In the genomic region with DNA sequence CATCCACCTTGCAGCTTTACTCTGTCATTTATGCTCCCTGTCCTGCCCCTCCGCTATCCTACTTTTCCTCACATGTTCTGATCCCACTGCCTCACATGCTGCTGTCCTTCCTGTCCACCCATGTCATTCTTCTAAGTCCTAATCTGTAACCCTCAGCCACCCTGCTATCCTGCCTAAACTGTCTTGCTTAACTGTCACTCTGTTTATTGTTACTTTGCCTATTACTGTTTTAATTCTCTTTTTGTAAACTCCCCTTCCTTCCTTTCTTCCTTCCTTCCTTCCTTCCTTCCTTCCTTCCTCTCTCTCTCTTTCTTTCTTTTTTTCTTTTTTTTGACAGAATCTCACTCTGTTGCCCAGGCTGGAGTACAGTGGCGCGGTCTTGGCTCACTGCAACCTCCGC, we compare ENCODE assay signal across 13 cellular contexts. TPM values are rescaled to one million over a fixed set of nuclear protein-coding genes. Genes with fewer than 3 reads are reported as not detected.
DNase-seq lines count a peak whose midpoint lies in the region; ATAC-seq and TF ChIP-seq lines count a peak whose summit lies in the region.
"Had no signal": no experiment of that assay in that cellular context is flagged by ENCODE, and none has a peak within 500 bp of the region (broad histone marks: within the 10 kb centered on the region; RNA-seq: fewer than 3 reads in every experiment).

No MANE protein-coding gene starts in this region.

- no peak for DNase-seq in CD4-positive, CD25-positive, alpha-beta regulatory T cell
- no peak for DNase-seq in HFFc6
- no peak for DNase-seq in activated naive CD8-positive, alpha-beta T cell treated with anti-CD3 and anti-CD28 coated beads, Interleukin-2, amount 50 U/mL, for 24 hours
- DNase-seq in GM19240 (ENCODE audit: insufficient read length, low spot score): no peak
- DNase-seq in GDM1 (lab: John Stamatoyannopoulos, UW): no peak
- DNase-seq in NCI-H2196 (lab: John Stamatoyannopoulos, UW; ENCODE audit: unreplicated experiment): no peak
- DNase-seq: DMS79 treated with DMSO at 0.1 percent for 48 hours; SIG-M5; stimulated activated CD4-positive, alpha-beta T cell treated with anti-CD3 and anti-CD28 coated beads, Interleukin-2, amount 100 ng/mL, for 48 hours; testis had no signal

- TF ChIP-seq CTCF in HFFc6 (IDR thresholded peaks at IDR 0.05) (no peak), nephron (IDR thresholded peaks at IDR 0.05; ENCODE audit: unreplicated experiment in 3 of 3) (no peak)

- no peak overlapping the region for H3K27ac ChIP-seq in CD4-positive, CD25-positive, alpha-beta regulatory T cell (ENCODE audit: insufficient read depth, low read length, poor library complexity, severe bottlenecking)
- H3K27ac ChIP-seq: testis had no signal

- peaks cover 11 to 61% (median 38%) of the 10 kb centered on the region in 4 donors for H3K4me1 Mint-ChIP-seq in CD4-positive, CD25-positive, alpha-beta regulatory T cell
- peaks cover 33% of the 10 kb centered on the region for H3K4me1 Mint-ChIP-seq in HFFc6 (ENCODE audit: low read depth)
- peaks cover 50% of the 10 kb centered on the region for H3K4me1 Mint-ChIP-seq in activated naive CD8-positive, alpha-beta T cell treated with anti-CD3 and anti-CD28 coated beads, Interleukin-2, amount 50 U/mL, for 24 hours
- H3K4me1 Mint-ChIP-seq in nephron: peaks cover 32% of the 10 kb centered on the region

- peak overlapping the region; percentile 74 for H3K4me3 ChIP-seq in CD4-positive, CD25-positive, alpha-beta regulatory T cell (ENCODE audit: low read depth, low read length)

- peaks cover 35% of the 10 kb centered on the region for H3K36me3 ChIP-seq in CD4-positive, CD25-positive, alpha-beta regulatory T cell (ENCODE audit: control insufficient read depth, insufficient read depth, low read length)

- peaks cover 0 to 2% (median 0%) of the 10 kb centered on the region in 7 donors for H3K9me3 Mint-ChIP-seq in CD4-positive, CD25-positive, alpha-beta regulatory T cell
- H3K9me3 Mint-ChIP-seq in HFFc6 (no peaks in the 10 kb centered on the region), nephron (no peaks in the 10 kb centered on the region)
- no peaks in the 10 kb centered on the region for H3K9me3 Mint-ChIP-seq in activated naive CD8-positive, alpha-beta T cell treated with anti-CD3 and anti-CD28 coated beads, Interleukin-2, amount 50 U/mL, for 24 hours

- no peak for ATAC-seq in CD4-positive, CD25-positive, alpha-beta regulatory T cell (ENCODE audit: low read depth in 2 of 2)
- ATAC-seq in activated naive CD8-positive, alpha-beta T cell treated with anti-CD3 and anti-CD28 coated beads, Interleukin-2, amount 50 U/mL, for 24 hours: no peak
- ATAC-seq in GM19035 (IDR thresholded peaks at IDR 0.05; ENCODE audit: unreplicated experiment): no peak

- peaks cover 20% of the 10 kb centered on the region for H3K36me3 Mint-ChIP-seq in CD4-positive, CD25-positive, alpha-beta regulatory T cell
- H3K36me3 Mint-ChIP-seq in HFFc6 (ENCODE audit: low read depth) (peaks cover 28% of the 10 kb centered on the region), nephron (ENCODE audit: low read depth) (peaks cover 34% of the 10 kb centered on the region)
- H3K36me3 Mint-ChIP-seq in activated naive CD8-positive, alpha-beta T cell treated with anti-CD3 and anti-CD28 coated beads, Interleukin-2, amount 50 U/mL, for 24 hours (ENCODE audit: low read depth): peaks cover 16% of the 10 kb centered on the region

- H3K27me3 ChIP-seq in CD4-positive, CD25-positive, alpha-beta regulatory T cell (ENCODE audit: control insufficient read depth, insufficient read depth, low read length): no peaks in the 10 kb centered on the region
- H3K27me3 ChIP-seq: testis had no signal

- no peaks in the 10 kb centered on the region for H3K27me3 Mint-ChIP-seq in CD4-positive, CD25-positive, alpha-beta regulatory T cell
- H3K27me3 Mint-ChIP-seq in HFFc6 (ENCODE audit: insufficient read depth): peaks cover 2% of the 10 kb centered on the region
- no peaks in the 10 kb centered on the region for H3K27me3 Mint-ChIP-seq in activated naive CD8-positive, alpha-beta T cell treated with anti-CD3 and anti-CD28 coated beads, Interleukin-2, amount 50 U/mL, for 24 hours
- H3K27me3 Mint-ChIP-seq in nephron (ENCODE audit: low read depth): no peaks in the 10 kb centered on the region

- no peaks in the 10 kb centered on the region for H3K9me3 ChIP-seq in CD4-positive, CD25-positive, alpha-beta regulatory T cell (ENCODE audit: control insufficient read depth in 2 of 2, low read length in 2 of 2)
- H3K9me3 ChIP-seq: testis had no signal

- peaks cover 48% of the 10 kb centered on the region for H3K4me1 ChIP-seq in CD4-positive, CD25-positive, alpha-beta regulatory T cell (ENCODE audit: control insufficient read depth, insufficient read depth, low read length, poor library complexity, severe bottlenecking)

- peak overlapping the region; percentile 90 to 97 (median 92) for H3K4me3 Mint-ChIP-seq in CD4-positive, CD25-positive, alpha-beta regulatory T cell
- H3K4me3 Mint-ChIP-seq in HFFc6 (peak overlapping the region; percentile 91), nephron (peak overlapping the region; percentile 88 to 96 (median 90))
- peak overlapping the region; percentile 94 for H3K4me3 Mint-ChIP-seq in activated naive CD8-positive, alpha-beta T cell treated with anti-CD3 and anti-CD28 coated beads, Interleukin-2, amount 50 U/mL, for 24 hours

- H3K27ac Mint-ChIP-seq in CD4-positive, CD25-positive, alpha-beta regulatory T cell: peak overlapping the region; percentile 30 to 99 (median 89)
- H3K27ac Mint-ChIP-seq in HFFc6 (peak overlapping the region; percentile 61), nephron (peak overlapping the region; percentile 43 to 89 (median 58))
- peak overlapping the region; percentile 86 for H3K27ac Mint-ChIP-seq in activated naive CD8-positive, alpha-beta T cell treated with anti-CD3 and anti-CD28 coated beads, Interleukin-2, amount 50 U/mL, for 24 hours

RNA-seq across cellular contexts. Expression of a gene that starts 1.4 kb away (rescaled TPM):
- total RNA-seq in CD4-positive, CD25-positive, alpha-beta regulatory T cell: 81.2 TPM
- 10 to 100 TPM; 22.5 to 26.0 (median 23.8) TPM for polyA plus RNA-seq in CD4-positive, CD25-positive, alpha-beta regulatory T cell
- 10 to 100 TPM; 15.4 to 19.9 (median 18.6) TPM for total RNA-seq in HFFc6 (2021; fragmentation: NEBNext Ultra II Directional; extraction: Animal tissue kit (Norgen Biotek cat#: 25700))

RNA-seq across cellular contexts. Expression of a gene that starts 12.4 kb away (rescaled TPM):
- 24.0 TPM for total RNA-seq in CD4-positive, CD25-positive, alpha-beta regulatory T cell
- polyA plus RNA-seq in CD4-positive, CD25-positive, alpha-beta regulatory T cell: 1 to 10 TPM; 3.3 to 5.8 (median 4.5) TPM
- 10 to 100 TPM; 37.4 to 49.7 (median 39.3) TPM for total RNA-seq in HFFc6 (2021; fragmentation: NEBNext Ultra II Directional; extraction: Animal tissue kit (Norgen Biotek cat#: 25700))

RNA-seq across cellular contexts. Expression of a gene that starts 45.8 kb away (rescaled TPM):
- 36.6 TPM for total RNA-seq in CD4-positive, CD25-positive, alpha-beta regulatory T cell
- 100 to 1,000 TPM; 190 to 234 (median 206) TPM for polyA plus RNA-seq in CD4-positive, CD25-positive, alpha-beta regulatory T cell
- 10 to 100 TPM; 38.3 to 56.3 (median 49.1) TPM for total RNA-seq in HFFc6 (2021; fragmentation: NEBNext Ultra II Directional; extraction: Animal tissue kit (Norgen Biotek cat#: 25700))

RNA-seq across cellular contexts. Expression of a gene that starts 59.8 kb away (rescaled TPM):
- 0.22 TPM for total RNA-seq in CD4-positive, CD25-positive, alpha-beta regulatory T cell
- polyA plus RNA-seq in CD4-positive, CD25-positive, alpha-beta regulatory T cell: not detected
- total RNA-seq in HFFc6 (2021; fragmentation: NEBNext Ultra II Directional; extraction: Animal tissue kit (Norgen Biotek cat#: 25700)): not detected
- total RNA-seq: omental fat pad had no signal
